In genomic region chr11:43381802-43382201, GRCh38 we compare ENCODE assay signal across 13 cellular contexts.
"Had no signal": no experiment of that assay in that cellular context is flagged by ENCODE, and none has a peak within 500 bp of the region (broad histone marks: within the 10 kb centered on the region; RNA-seq: fewer than 3 reads in every experiment).

No MANE protein-coding gene starts in this region.

- H3K9ac ChIP-seq: parathyroid adenoma had no signal

- H3K9me3 ChIP-seq: neutrophil, stomach, thoracic aorta had no signal

- H3K79me2 ChIP-seq: parathyroid adenoma had no signal

- H3K4me1 ChIP-seq: parathyroid adenoma had no signal

- H3K27ac Mint-ChIP-seq: activated CD4-positive, alpha-beta T cell treated with anti-CD3 and anti-CD28 coated beads, Interleukin-2, amount 10 ng/mL, durations not matched to agents 24 days and 14 days; T-helper 1 cell treated with Interleukin-12 subunit alpha and Interleukin-12 subunit beta and Interleukin-4 antibody, amounts not matched to agents 30 μg/mL and 1 μg/mL, for 36 hours had no signal

- H3K27me3 ChIP-seq: neutrophil, stomach had no signal

- DNase-seq: activated CD4-positive, alpha-beta T cell treated with anti-CD3 and anti-CD28 coated beads, Interleukin-2, amount 10 ng/mL, durations not matched to agents 24 days and 14 days; activated CD4-positive, CD25-positive, alpha-beta regulatory T cell; activated CD8-positive, alpha-beta memory T cell treated with anti-CD3 and anti-CD28 coated beads, Interleukin-2, amount 50 U/mL, for 48 hours; left ventricle myocardium superior; mesenchymal stem cell; natural killer cell; stimulated activated CD4-positive, alpha-beta T cell treated with anti-CD3 and anti-CD28 coated beads, Interleukin-1b, Interleukin-23, amount 100 ng/mL, for 48 hours; stomach had no signal

- H3K4me3 ChIP-seq: stomach, thoracic aorta had no signal

- H3K4me3 Mint-ChIP-seq: activated CD4-positive, alpha-beta T cell treated with anti-CD3 and anti-CD28 coated beads, Interleukin-2, amount 10 ng/mL, durations not matched to agents 24 days and 14 days; natural killer cell; T-helper 1 cell treated with Interleukin-12 subunit alpha and Interleukin-12 subunit beta and Interleukin-4 antibody, amounts not matched to agents 30 μg/mL and 1 μg/mL, for 36 hours had no signal

- H3K27ac ChIP-seq: neutrophil, parathyroid adenoma, stomach, thoracic aorta had no signal

- H3K27me3 Mint-ChIP-seq: activated CD4-positive, alpha-beta T cell treated with anti-CD3 and anti-CD28 coated beads, Interleukin-2, amount 10 ng/mL, durations not matched to agents 24 days and 14 days had no signal

- ATAC-seq: esophagus mucosa, left ventricle myocardium superior, natural killer cell had no signal

- H2AFZ ChIP-seq: parathyroid adenoma had no signal

- H3K9me3 Mint-ChIP-seq: activated CD4-positive, alpha-beta T cell treated with anti-CD3 and anti-CD28 coated beads, Interleukin-2, amount 10 ng/mL, durations not matched to agents 24 days and 14 days; natural killer cell; T-helper 1 cell treated with Interleukin-12 subunit alpha and Interleukin-12 subunit beta and Interleukin-4 antibody, amounts not matched to agents 30 μg/mL and 1 μg/mL, for 36 hours had no signal
